20 cellular contexts compared by ENCODE assay signal in genomic region chr20:63204362-63204761, GRCh38. TPM values are rescaled to one million over a fixed set of nuclear protein-coding genes. Genes with fewer than 3 reads are reported as not detected.
A peak's percentile ranks its signal among the peaks of the same experiment; 100 is the strongest.
DNase-seq lines count a peak whose midpoint lies in the region; ATAC-seq and TF ChIP-seq lines count a peak whose summit lies in the region.
"Had no signal": no experiment of that assay in that cellular context is flagged by ENCODE, and none has a peak within 500 bp of the region (broad histone marks: within the 10 kb centered on the region; RNA-seq: fewer than 3 reads in every experiment).

No MANE protein-coding gene starts in this region.

- H3K27me3 ChIP-seq in Caco-2 (replicated peaks; ENCODE audit: control insufficient read depth, insufficient read depth, low read length) (no peaks in the 10 kb centered on the region), osteoblast (ENCODE audit: insufficient read depth, low read length) (no peaks in the 10 kb centered on the region), thyroid gland (no peaks in the 10 kb centered on the region), foreskin keratinocyte (no peaks in the 10 kb centered on the region)

- no peaks in the 10 kb centered on the region for H3K27me3 Mint-ChIP-seq in Caco-2 (ENCODE audit: insufficient read depth, unreplicated experiment)
- H3K27me3 Mint-ChIP-seq: CD4-positive, alpha-beta memory T cell had no signal

- H3K27ac ChIP-seq in RWPE1, result 0 out of 2 replicates have a peak overlapping the region, but pooled peaks have one; percentile 3
- H3K27ac ChIP-seq in osteoblast (ENCODE audit: low read depth, low read length), result no peak overlapping the region
- no peak overlapping the region for H3K27ac ChIP-seq in thyroid gland
- H3K27ac ChIP-seq in foreskin keratinocyte, result no peak overlapping the region
- H3K27ac ChIP-seq: GM23248 had no signal

- no TSS peak for BruUV-seq in Caco-2 (replicated peaks; lab: Mats Ljungman, UMichigan)

- peaks cover 33% of the 10 kb centered on the region for H3K4me1 Mint-ChIP-seq in Caco-2 (ENCODE audit: low read depth, unreplicated experiment)

- peaks cover 95% of the 10 kb centered on the region for H3K79me2 ChIP-seq in osteoblast (ENCODE audit: insufficient read depth, low read length)

- TF ChIP-seq CTCF in Caco-2 (IDR thresholded peaks at IDR 0.05; ENCODE audit: insufficient read depth in 1 of 2, low read depth in 1 of 2, low read length in 1 of 2, severe bottlenecking in 1 of 2, unreplicated experiment in 1 of 2) (no peak), RWPE1 (conservative IDR thresholded peaks at IDR 0.05; ENCODE audit: low read depth) (no peak), osteoblast (IDR thresholded peaks at IDR 0.05; ENCODE audit: extremely low read depth, low read depth, low read length) (no peak), thyroid gland (IDR thresholded peaks at IDR 0.05) (no peak), foreskin keratinocyte (conservative IDR thresholded peaks at IDR 0.05) (no peak)

- CTCF ChIA-PET in Caco-2 (lab: Charles Lee), result interaction anchor here (0.7 to 1.5 kb wide), 3 partner anchors 10 to 21 kb away, joined by 3 to 4 read pairs (median 3); no protein-coding TSS in a partner anchor
- CTCF ChIA-PET in RWPE1 (lab: Yijun Ruan, JAX), result interaction anchor here (0.6 to 1.4 kb wide), 3 partner anchors 23 to 941 kb away, joined by 3 read pairs; no protein-coding TSS in a partner anchor

- WGBS in thyroid gland, 2 donors, result 36 to 49% methylated on average over 5 of the region's 5 CpGs

- POLR2A ChIA-PET in Caco-2 (lab: Charles Lee) (interaction anchor here (0.7 kb wide), 1 partner anchor 11 kb away, joined by 3 read pairs; no protein-coding TSS in a partner anchor), RWPE1 (lab: Yijun Ruan, JAX; ENCODE audit: low non-redundant PET) (interaction anchor here (0.6 kb wide), 1 partner anchor 13 kb away, joined by 3 read pairs; no protein-coding TSS in a partner anchor)

- no peaks in the 10 kb centered on the region for H3K9me3 ChIP-seq in Caco-2
- H3K9me3 ChIP-seq in osteoblast (ENCODE audit: low read depth, low read length), result no peaks in the 10 kb centered on the region
- H3K9me3 ChIP-seq in thyroid gland, result no peaks in the 10 kb centered on the region

- H3K4me3 ChIP-seq in Caco-2 (ENCODE audit: low read depth, low read length), result no peak overlapping the region
- no peak overlapping the region for H3K4me3 ChIP-seq in osteoblast (ENCODE audit: insufficient read depth, low read length)
- no peak overlapping the region for H3K4me3 ChIP-seq in thyroid gland (replicated peaks in 1 of 3)
- H3K4me3 ChIP-seq: GM12878, GM23248 had no signal

- intact Hi-C loops in Caco-2 (cut with micrococcal nuclease; ENCODE audit: unreplicated experiment) (no loop called here), thyroid gland (cut with DNase I) (no loop called here)

- DNase-seq in Caco-2 (no peak), RWPE1 (ENCODE audit: low spot score) (no peak), osteoblast (ENCODE audit: insufficient read length, low spot score, missing footprints) (peak; percentile 22), thyroid gland (peak; percentile 62 to 63), foreskin keratinocyte (no peak), DMS79 (lab: John Stamatoyannopoulos, UW) (no peak), A172 (ENCODE audit: low spot score) (no peak)
- DNase-seq: 8988T; C1 segment of cervical spinal cord; CD4-positive, alpha-beta memory T cell; COR-L47; DMS153; EL; GDM1; GM23248; H7; HCEC 1CT had no signal

- H2AFZ ChIP-seq in osteoblast (ENCODE audit: low read length), result no peak overlapping the region
- H2AFZ ChIP-seq: GM23248 had no signal

- H3K4me1 ChIP-seq in Caco-2 (no peaks in the 10 kb centered on the region), osteoblast (ENCODE audit: insufficient read depth, low read length) (peaks cover 4% of the 10 kb centered on the region), thyroid gland (peaks cover 5% of the 10 kb centered on the region in 2 donors), foreskin keratinocyte (no peaks in the 10 kb centered on the region)

- H3K4me3 Mint-ChIP-seq in Caco-2 (ENCODE audit: unreplicated experiment), result no peak overlapping the region
- H3K4me3 Mint-ChIP-seq: CD4-positive, alpha-beta memory T cell had no signal

- H3K36me3 ChIP-seq in Caco-2 (ENCODE audit: control insufficient read depth, insufficient read depth, low read length) (peaks cover 9% of the 10 kb centered on the region), osteoblast (ENCODE audit: insufficient read depth, low read length) (peaks cover 71% of the 10 kb centered on the region), thyroid gland (peaks cover 44 to 54% of the 10 kb centered on the region in 2 donors)

- ATAC-seq in foreskin keratinocyte, result no peak
- ATAC-seq: GM12878 had no signal

- peak overlapping the region; percentile 41 for H3K27ac Mint-ChIP-seq in Caco-2 (ENCODE audit: unreplicated experiment)
- H3K27ac Mint-ChIP-seq: CD4-positive, alpha-beta memory T cell had no signal

- peaks cover 84% of the 10 kb centered on the region for H4K20me1 ChIP-seq in osteoblast (ENCODE audit: insufficient read depth, low read length)

- no peak overlapping the region for H3K4me2 ChIP-seq in osteoblast (ENCODE audit: insufficient read depth, low read length)

- TF ChIP-seq POLR2A in thyroid gland (IDR thresholded peaks at IDR 0.05), result no peak

- H3K9me3 Mint-ChIP-seq in Caco-2 (ENCODE audit: unreplicated experiment), result no peaks in the 10 kb centered on the region
- H3K9me3 Mint-ChIP-seq: CD4-positive, alpha-beta memory T cell had no signal

- H3K36me3 Mint-ChIP-seq in Caco-2 (ENCODE audit: insufficient read depth, unreplicated experiment), result peaks cover 100% of the 10 kb centered on the region

RNA-seq across cellular contexts. Expression of gene YTHDF1, which starts 11.6 kb away (rescaled TPM):
- 184 and 196 TPM in 2 replicates for total RNA-seq in Caco-2 (2022)
- 23.9 and 26.8 TPM in 2 replicates for total RNA-seq in osteoblast
- total RNA-seq in thyroid gland, result 10 to 100 TPM; 41.3 to 54.2 (median 43.4) TPM
- 36.2 and 36.4 TPM in 2 replicates for total RNA-seq in foreskin keratinocyte
- polyA plus RNA-seq in foreskin keratinocyte, result 21.8 and 23.1 TPM in 2 replicates
- total RNA-seq in A172 (2014; rRNA removed; shearing (Covaris generic)), result 21.7 and 27.0 TPM in 2 replicates

RNA-seq across cellular contexts. Expression of gene BIRC7, which starts 31.3 kb away (rescaled TPM):
- total RNA-seq in Caco-2 (2022) (0.42 and 0.54 TPM in 2 replicates), osteoblast (under 0.01 and 0.29 TPM in 2 replicates), thyroid gland (not detected), foreskin keratinocyte (not detected in 2 replicates)
- not detected in 2 replicates for polyA plus RNA-seq in foreskin keratinocyte
- total RNA-seq in A172 (2014; rRNA removed; shearing (Covaris generic)), result 0.19 TPM in 1 of 2 replicates, not detected in the other
- total RNA-seq: A673; CD4-positive, alpha-beta memory T cell; GM12878; GM23248; H7 had no signal
- polyA plus RNA-seq: BJ; CD4-positive, alpha-beta memory T cell; GM23248 had no signal

RNA-seq across cellular contexts. Expression of gene NKAIN4, which starts 49.9 kb away (rescaled TPM):
- 2.1 and 2.7 TPM in 2 replicates for total RNA-seq in Caco-2 (2022)
- total RNA-seq in osteoblast, result not detected in 2 replicates
- total RNA-seq in thyroid gland, result 1 to 10 TPM in 1 of 4 donors, under 1 TPM in 2, not detected in 1; 0.45 to 5.5 (median 0.67) TPM
- total RNA-seq in foreskin keratinocyte, result 0.11 and 0.20 TPM in 2 replicates
- 0.27 and 0.29 TPM in 2 replicates for polyA plus RNA-seq in foreskin keratinocyte
- not detected in 2 replicates for total RNA-seq in A172 (2014; rRNA removed; shearing (Covaris generic))
- total RNA-seq: A673; CD4-positive, alpha-beta memory T cell; GM12878; GM23248 had no signal
- polyA plus RNA-seq: BJ; CD4-positive, alpha-beta memory T cell; GM23248 had no signal

Comparison
In these comparisons a context has a peak if more than half of its experiments do, and no peak if none do; other contexts are left out.
1. DNase-seq: peak in osteoblast (single experiment) and thyroid gland (2 of 2); none in Caco-2 (0 of 2), RWPE1 (single experiment), foreskin keratinocyte (0 of 2), DMS79 (single experiment) and A172 (single experiment).